In genomic region chr9:89439571-89439970, GRCh38 we compare ENCODE assay signal across 15 cellular contexts. TPM values are rescaled to one million over a fixed set of nuclear protein-coding genes. Genes with fewer than 3 reads are reported as not detected.
DNase-seq lines count a peak whose midpoint lies in the region; ATAC-seq, FAIRE-seq and TF ChIP-seq lines count a peak whose summit lies in the region.
"Had no signal": no experiment of that assay in that cellular context is flagged by ENCODE, and none has a peak within 500 bp of the region (broad histone marks: within the 10 kb centered on the region; RNA-seq: fewer than 3 reads in every experiment).

No MANE protein-coding gene starts in this region.

- DNase-seq in GM13976 (ENCODE audit: low spot score) (peak; percentile 71), GM12878 (ENCODE audit: low read depth, low spot score) (no peak), chondrocyte (ENCODE audit: low spot score) (no peak), endodermal cell (no peak)
- DNase-seq in activated CD4-positive, CD25-positive, alpha-beta regulatory T cell (lab: John Stamatoyannopoulos, UW) = no peak
- DNase-seq: activated CD8-positive, alpha-beta memory T cell treated with anti-CD3 and anti-CD28 coated beads, Interleukin-2, amount 50 U/mL, for 48 hours; Caco-2; T-helper 9 cell; transverse colon had no signal

- in situ Hi-C loops in GM13976 (cut with MboI; ENCODE audit: low sequenced_read_pairs, unreplicated experiment) = no loop called here
- in situ Hi-C loops in GM12878 (cut with MboI) = no loop called here

- peak overlapping the region; percentile 48 for H3K9ac ChIP-seq in GM12878 (ENCODE audit: control insufficient read depth, insufficient read depth, low read length)
- no peak overlapping the region for H3K9ac ChIP-seq in endodermal cell (ENCODE audit: extremely low read depth, low read length, poor library complexity, severe bottlenecking)

- H3K9me3 Mint-ChIP-seq in chondrocyte (ENCODE audit: low read depth) (no peaks in the 10 kb centered on the region), endodermal cell (no peaks in the 10 kb centered on the region)

- H2AFZ ChIP-seq in GM12878 (ENCODE audit: control insufficient read depth, low read depth, low read length) = no peak overlapping the region

- 36% methylated on average over 10 of the region's 10 CpGs for WGBS in GM12878 (ENCODE audit: insufficient coverage, insufficient replicate concordance, low lambda C conversion rate, missing lambda C conversion rate)
- WGBS in endodermal cell (ENCODE audit: insufficient coverage in 1 of 2, insufficient read length in 1 of 2), 2 experiments = 93 to 96% methylated on average over 5 to 10 of the region's 10 CpGs

- H3K79me2 ChIP-seq in GM12878 (ENCODE audit: control insufficient read depth, insufficient read depth, low read length) = peaks cover 65% of the 10 kb centered on the region

- peak; percentile 7 for FAIRE-seq in GM12878 (lab: Jason Lieb, UNC)
- FAIRE-seq: RCC 7860 had no signal

- H3K4me1 Mint-ChIP-seq in chondrocyte (ENCODE audit: low read depth) (peaks cover 8% of the 10 kb centered on the region), endodermal cell (peaks cover 11% of the 10 kb centered on the region)

- SMC1A ChIA-PET in GM12878 (lab: Charles Lee; ENCODE audit: uncharacterized antibody, unreplicated experiment) = interaction anchor here (0.7 to 4.3 kb wide), 15 partner anchors 9 to 312 kb away, joined by 3 to 21 read pairs (median 3); no protein-coding TSS in a partner anchor

- TF ChIP-seq POLR2A in GM12878 (IDR thresholded peaks at IDR 0.05; ENCODE audit: low read depth, low read length) = no peak

- H4K20me1 ChIP-seq in GM12878 (ENCODE audit: control insufficient read depth, insufficient read depth) = no peaks in the 10 kb centered on the region

- H3K27me3 Mint-ChIP-seq in chondrocyte (ENCODE audit: low read depth) (no peaks in the 10 kb centered on the region), endodermal cell (ENCODE audit: insufficient read depth) (no peaks in the 10 kb centered on the region)

- CTCF ChIA-PET in GM12878 (lab: Yijun Ruan, JAX) = interaction anchor here (1.0 to 4.6 kb wide), 5 partner anchors 9 to 117 kb away, joined by 3 to 29 read pairs (median 4); no protein-coding TSS in a partner anchor

- H3K27ac Mint-ChIP-seq in chondrocyte (ENCODE audit: unreplicated experiment) (no peak overlapping the region), endodermal cell (no peak overlapping the region)

- H3K4me2 ChIP-seq in GM12878 (ENCODE audit: control insufficient read depth, insufficient read depth) = peak overlapping the region; percentile 87
- H3K4me2 ChIP-seq: smooth muscle cell had no signal

- H3K4me1 ChIP-seq in GM12878 (ENCODE audit: control insufficient read depth, insufficient read depth, low read length) = peaks cover 87% of the 10 kb centered on the region
- H3K4me1 ChIP-seq in neutrophil (ENCODE audit: control insufficient read depth in 1 of 2, insufficient read depth in 1 of 2, low read depth in 1 of 2, low read length in 1 of 2) = peaks cover 61 to 81% of the 10 kb centered on the region in 2 experiments
- H3K4me1 ChIP-seq in endodermal cell (ENCODE audit: control insufficient read depth, insufficient read depth, low read length) = no peaks in the 10 kb centered on the region

- POLR2A ChIA-PET in GM12878 (lab: Charles Lee) = interaction anchor here (0.6 to 2.3 kb wide), 4 partner anchors 10 to 112 kb away, joined by 3 to 9 read pairs (median 4); no protein-coding TSS in a partner anchor

- no peak for TF ChIP-seq RAD21 in GM12878 (IDR thresholded peaks at IDR 0.05; ENCODE audit: insufficient read depth, low read depth, low read length)

- H3K36me3 Mint-ChIP-seq in chondrocyte (ENCODE audit: low read depth) (no peaks in the 10 kb centered on the region), endodermal cell (ENCODE audit: low read depth) (no peaks in the 10 kb centered on the region)

- H3K4me3 Mint-ChIP-seq in chondrocyte (ENCODE audit: unreplicated experiment) (no peak overlapping the region), endodermal cell (no peak overlapping the region)

- intact Hi-C loops in GM12878 (cut with micrococcal nuclease; ENCODE audit: unreplicated experiment) = no loop called here

- RAD21 ChIA-PET in GM12878 (lab: Charles Lee; ENCODE audit: unreplicated experiment) = interaction anchor here (0.8 to 2.6 kb wide), 7 partner anchors 9 to 109 kb away, joined by 3 to 16 read pairs (median 5); no protein-coding TSS in a partner anchor

- ATAC-seq in HG03432 (IDR thresholded peaks at IDR 0.05; ENCODE audit: unreplicated experiment) (peak; percentile 19), GM12878 (no peak), HG02852 (IDR thresholded peaks at IDR 0.05; ENCODE audit: unreplicated experiment) (no peak)

- peak overlapping the region; percentile 25 for H3K4me3 ChIP-seq in GM12878
- peak overlapping the region in 1 of 2 experiments; percentile 8 for H3K4me3 ChIP-seq in neutrophil (ENCODE audit: low read depth in 1 of 2, low read length in 1 of 2)
- no peak overlapping the region for H3K4me3 ChIP-seq in endodermal cell (ENCODE audit: low read length)
- H3K4me3 ChIP-seq: smooth muscle cell, transverse colon had no signal

- H3K9me3 ChIP-seq in GM12878 (replicated peaks; ENCODE audit: control insufficient read depth, insufficient read depth, low read length) = no peaks in the 10 kb centered on the region
- no peaks in the 10 kb centered on the region for H3K9me3 ChIP-seq in neutrophil
- H3K9me3 ChIP-seq in endodermal cell (ENCODE audit: control insufficient read depth, low read length) = no peaks in the 10 kb centered on the region
- H3K9me3 ChIP-seq: Caco-2, left lung, transverse colon had no signal

- H3K27ac ChIP-seq in GM12878 (ENCODE audit: control insufficient read depth, insufficient read depth) = peak overlapping the region; percentile 70
- peak overlapping the region; percentile 83 for H3K27ac ChIP-seq in neutrophil
- no peak overlapping the region for H3K27ac ChIP-seq in endodermal cell (ENCODE audit: low read depth, low read length)

- TF ChIP-seq CTCF in GM13976 (IDR thresholded peaks at IDR 0.05; ENCODE audit: borderline replicate concordance, control extremely low read depth, extremely low read depth, insufficient read depth, missing control alignments) (no peak), GM12878 (IDR thresholded peaks at IDR 0.05 in 2 of 3, conservative IDR thresholded peaks at IDR 0.05 in 1 of 3; ENCODE audit: control insufficient read depth in 2 of 3, extremely low read depth in 1 of 3, insufficient read depth in 1 of 3, low read depth in 3 of 3, low read length in 3 of 3) (no peak), neutrophil (IDR thresholded peaks at IDR 0.05) (no peak), chondrocyte (IDR thresholded peaks at IDR 0.05) (no peak), endodermal cell (conservative IDR thresholded peaks at IDR 0.05) (no peak)

- no peak for TF ChIP-seq EP300 in GM12878 (IDR thresholded peaks at IDR 0.05; ENCODE audit: borderline replicate concordance in 1 of 2, control insufficient read depth in 1 of 2, low read depth in 2 of 2, low read length in 2 of 2)

- H3K36me3 ChIP-seq in GM12878 (ENCODE audit: control insufficient read depth in 2 of 2, insufficient read depth in 2 of 2, low read length in 1 of 2) (peaks cover 11 to 26% of the 10 kb centered on the region in 2 experiments; a peak in 3 of 4 replicates), neutrophil (peaks cover 53% of the 10 kb centered on the region), endodermal cell (ENCODE audit: control insufficient read depth, insufficient read depth, low read length) (no peaks in the 10 kb centered on the region)
- H3K36me3 ChIP-seq: left lung, transverse colon had no signal

- no peaks in the 10 kb centered on the region for H3K27me3 ChIP-seq in GM12878 (replicated peaks in 1 of 2; ENCODE audit: control insufficient read depth in 2 of 2, insufficient read depth in 2 of 2, low read length in 1 of 2)
- H3K27me3 ChIP-seq in neutrophil = no peaks in the 10 kb centered on the region
- H3K27me3 ChIP-seq in endodermal cell (ENCODE audit: control insufficient read depth, insufficient read depth, low read length, poor library complexity, severe bottlenecking) = no peaks in the 10 kb centered on the region
- H3K27me3 ChIP-seq: left lung, transverse colon had no signal

- BruUV-seq in GM12878 (replicated peaks; lab: Mats Ljungman, UMichigan) = no TSS peak

TF ChIP-seq in GM12878, 131 proteins besides CTCF, POLR2A, EP300 and RAD21 (continues in another document):
- peak; percentile 15; the same call in 1 of the 2 replicates for TF ChIP-seq FOXM1 (IDR thresholded peaks at IDR 0.05; ENCODE audit: low read depth, low read length)

RNA-seq across cellular contexts. Expression of gene SEMA4D, which starts 58.3 kb away (rescaled TPM):
- 179 and 180 TPM in 2 replicates for total RNA-seq in GM12878 (2013; cell fraction: nucleolus; rRNA removed)
- 42.2 and 49.8 TPM in 2 replicates for total RNA-seq in GM12878 (2014; rRNA removed)
- 34.9 and 40.6 TPM in 2 replicates for total RNA-seq in GM12878 (2014; rRNA removed; fragmentation: Illumina TruSeq; extraction: Trizol)
- total RNA-seq in GM12878 (2021) = 120 and 136 TPM in 2 replicates
- 38.6 TPM for polyA plus RNA-seq in GM12878 (2011; ENCODE audit: low read depth)
- 24.7 and 30.8 TPM in 2 replicates for polyA plus RNA-seq in GM12878 (2011; rRNA removed)
- polyA plus RNA-seq in GM12878 (2011; cell fraction: cytosol; rRNA removed) = 36.3 and 42.2 TPM in 2 replicates
- polyA plus RNA-seq in GM12878 (2011; cell fraction: nucleus; rRNA removed) = 273 and 286 TPM in 2 replicates
- polyA plus RNA-seq in GM12878 (2012) = 68.5 and 75.6 TPM in 2 replicates
- 31.9 and 57.1 TPM in 2 replicates for polyA plus RNA-seq in GM12878 (2014; fragmentation: Illumina TruSeq; extraction: Trizol)
- polyA plus RNA-seq in GM12878 (2014; fragmentation: Nextera tagmentation; extraction: Ambion mirVana) = 10 to 100 TPM; 15.1 to 22.7 TPM
- polyA plus RNA-seq in GM12878 (2014; rRNA removed) = 55.0 and 64.8 TPM in 2 replicates
- polyA plus RNA-seq in GM12878 (2016; fragmentation: Nextera tagmentation; extraction: Ambion mirVana) = 10 to 100 TPM; 35.1 to 44.1 TPM
- 35.0 and 57.4 TPM in 2 replicates for polyA minus RNA-seq in GM12878 (2011; rRNA and poly(A)+ RNA removed)
- 40.2 and 46.0 TPM in 2 replicates for polyA minus RNA-seq in GM12878 (2011; cell fraction: cytosol; rRNA and poly(A)+ RNA removed)
- 77.4 and 123 TPM in 2 replicates for polyA minus RNA-seq in GM12878 (2011; cell fraction: nucleus; rRNA and poly(A)+ RNA removed)
- total RNA-seq in chondrocyte = 3.3 to 3.8 TPM (median 3.8 TPM) in 3 replicates
- 10 to 100 TPM; 42.8 to 51.0 TPM for total RNA-seq in endodermal cell
- 19.7 TPM for polyA plus RNA-seq in endodermal cell (2013, experiment 1 of 2)
- 18.5 TPM for polyA plus RNA-seq in endodermal cell (2013, experiment 2 of 2)
